Comparison of ENCODE assay signal across 9 cellular contexts in the genomic region with DNA sequence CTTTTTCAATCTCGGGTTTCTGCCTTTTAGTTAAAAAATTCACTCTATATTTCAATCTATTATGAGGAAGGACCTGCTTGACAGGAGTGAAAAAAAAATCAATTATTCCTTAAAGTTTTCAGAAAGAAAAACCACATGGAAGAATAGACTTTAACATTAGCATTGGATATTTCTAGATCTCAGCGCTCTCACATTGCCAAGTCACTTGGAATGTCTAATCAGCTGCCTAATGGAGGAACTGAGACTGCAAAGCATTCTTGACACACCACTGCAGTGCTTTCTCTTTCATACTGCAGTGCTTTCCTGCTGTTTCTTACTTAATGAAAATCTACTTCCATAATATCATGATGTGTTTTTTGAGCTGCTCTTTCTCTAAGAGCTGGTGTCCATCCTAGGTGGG. TPM values are rescaled to one million over a fixed set of nuclear protein-coding genes. Genes with fewer than 3 reads are reported as not detected.
DNase-seq lines count a peak whose midpoint lies in the region; ATAC-seq, FAIRE-seq and TF ChIP-seq lines count a peak whose summit lies in the region.
"Had no signal": no experiment of that assay in that cellular context is flagged by ENCODE, and none has a peak within 500 bp of the region (broad histone marks: within the 10 kb centered on the region; RNA-seq: fewer than 3 reads in every experiment).

No MANE protein-coding gene starts in this region.

- H3K27me3 ChIP-seq in K562 (ENCODE audit: control insufficient read depth in 2 of 2, insufficient read depth in 2 of 2, low read length in 2 of 2) (no peaks in the 10 kb centered on the region), mucosa of rectum (ENCODE audit: control insufficient read depth in 2 of 2, insufficient read depth in 2 of 2, low read length in 2 of 2) (no peaks in the 10 kb centered on the region)

- no peaks in the 10 kb centered on the region for H3K79me2 ChIP-seq in K562 (ENCODE audit: control insufficient read depth, insufficient read depth, low read length)

- H3K36me3 ChIP-seq in K562 (ENCODE audit: control insufficient read depth, insufficient read depth, low read length) (no peaks in the 10 kb centered on the region), mucosa of rectum (ENCODE audit: control insufficient read depth in 2 of 2, insufficient read depth in 2 of 2, low read length in 2 of 2) (no peaks in the 10 kb centered on the region)

- FAIRE-seq in GM19239 (lab: Jason Lieb, UNC) (peak; percentile 91), K562 (lab: Jason Lieb, UNC) (peak; percentile 26)
- FAIRE-seq: colon had no signal

- in situ Hi-C loops in K562 (cut with MboI), result loop anchor here (10.0 kb wide), 1 partner anchor 360 kb away; no protein-coding TSS in a partner anchor

- WGBS in K562 (ENCODE audit: insufficient coverage, low coverage, missing lambda C conversion rate), result 46% methylated on average over 2 of the region's 2 CpGs

- no peak for TF ChIP-seq CTCF in K562 (IDR thresholded peaks at IDR 0.05 in 2 of 3, conservative IDR thresholded peaks at IDR 0.05 in 1 of 3; ENCODE audit: insufficient read depth in 2 of 3, low read depth in 1 of 3, low read length in 3 of 3)

- CTCF ChIA-PET in K562 (lab: Yijun Ruan, JAX; ENCODE audit: low intra/inter-chr PET ratio), result no interaction called here

- peak overlapping the region; percentile 67; the same call in 1 of the 2 replicates for H2AFZ ChIP-seq in K562 (ENCODE audit: low read depth, low read length)

- peak overlapping the region; percentile 55; the same call in 1 of the 3 replicates for H3K27ac ChIP-seq in K562 (ENCODE audit: extremely low read depth, low read depth, low read length)
- H3K27ac ChIP-seq in mucosa of rectum (ENCODE audit: low read depth in 2 of 2, low read length in 2 of 2), result peak overlapping the region; percentile 37 to 64

- H3K9ac ChIP-seq in K562 (ENCODE audit: insufficient read depth in 1 of 2, low read depth in 2 of 2, low read length in 2 of 2) (no peak overlapping the region), mucosa of rectum (ENCODE audit: low read depth in 1 of 2, low read length in 2 of 2) (no peak overlapping the region)

- no peaks in the 10 kb centered on the region for H4K20me1 ChIP-seq in K562 (replicated peaks; ENCODE audit: control insufficient read depth, insufficient read depth, low read length)

- no TSS peak for BruUV-seq in K562 (replicated peaks; lab: Mats Ljungman, UMichigan)

- TF ChIP-seq POLR2A in K562 (conservative IDR thresholded peaks at IDR 0.05), result no peak

- intact Hi-C loops in K562 (cut with micrococcal nuclease), result loop anchor here (5.0 kb wide), 1 partner anchor 57 kb away; a partner anchor contains a TSS

- no peaks in the 10 kb centered on the region for H3K9me1 ChIP-seq in K562 (ENCODE audit: control insufficient read depth, insufficient read depth, low read length)

- H3K4me1 ChIP-seq in K562 (replicated peaks in 1 of 2; ENCODE audit: control insufficient read depth in 2 of 2, insufficient read depth in 2 of 2, low read length in 2 of 2), result peaks cover 43 to 47% of the 10 kb centered on the region in 2 experiments
- peaks cover 7 to 25% of the 10 kb centered on the region in 2 donors for H3K4me1 ChIP-seq in mucosa of rectum (ENCODE audit: control insufficient read depth in 2 of 2, insufficient read depth in 2 of 2, low read length in 2 of 2)

- H3K9me3 ChIP-seq in K562 (replicated peaks; ENCODE audit: control insufficient read depth, insufficient read depth, low read depth, low read length) (peaks cover 5% of the 10 kb centered on the region; the same call in 1 of the 2 replicates), mucosa of rectum (ENCODE audit: control insufficient read depth in 2 of 2, low read length in 2 of 2) (no peaks in the 10 kb centered on the region)

- no peak for TF ChIP-seq RAD21 in K562 (CRISPR knock-in tag; conservative IDR thresholded peaks at IDR 0.05 in 1 of 2, IDR thresholded peaks at IDR 0.05 in 1 of 2)

- peak; percentile 70 for DNase-seq in AG20443 (ENCODE audit: low spot score)
- DNase-seq in GM19239 (ENCODE audit: insufficient read length, low spot score), result no peak
- DNase-seq in K562 (ENCODE audit: extremely low read depth in 1 of 4, low spot score in 3 of 4), result peak in 1 of 4 experiments; percentile 37
- no peak for DNase-seq in HuH-7 (ENCODE audit: low spot score)
- no peak for DNase-seq in LoVo (ENCODE audit: low spot score)
- DNase-seq in NCI-H2227 (lab: John Stamatoyannopoulos, UW; ENCODE audit: unreplicated experiment), result no peak

- ATAC-seq in HG03354 (IDR thresholded peaks at IDR 0.05; ENCODE audit: poor library complexity, severe bottlenecking, unreplicated experiment) (peak; percentile 62), K562 (peak; percentile 30)

- POLR2A ChIA-PET in K562 (lab: Yijun Ruan, JAX), result interaction anchor here (0.5 to 1.0 kb wide), 4 partner anchors 11 to 648 kb away, joined by 3 to 4 read pairs (median 3); no protein-coding TSS in a partner anchor

- no peak overlapping the region for H3K4me3 ChIP-seq in K562
- H3K4me3 ChIP-seq in mucosa of rectum (ENCODE audit: low read length in 2 of 2), result peak overlapping the region in 1 of 2 donors; percentile 11

- TF ChIP-seq EP300 in K562 (IDR thresholded peaks at IDR 0.05; ENCODE audit: low read length), result no peak

- H3K4me2 ChIP-seq in K562 (ENCODE audit: insufficient read depth, low read length), result no peak overlapping the region

TF ChIP-seq in K562, 482 proteins besides CTCF, POLR2A, EP300 and RAD21 (continues in another document):
- TF ChIP-seq THRAP3 (IDR thresholded peaks at IDR 0.05; ENCODE audit: borderline replicate concordance), result no peak
- TF ChIP-seq, protein P1, sequence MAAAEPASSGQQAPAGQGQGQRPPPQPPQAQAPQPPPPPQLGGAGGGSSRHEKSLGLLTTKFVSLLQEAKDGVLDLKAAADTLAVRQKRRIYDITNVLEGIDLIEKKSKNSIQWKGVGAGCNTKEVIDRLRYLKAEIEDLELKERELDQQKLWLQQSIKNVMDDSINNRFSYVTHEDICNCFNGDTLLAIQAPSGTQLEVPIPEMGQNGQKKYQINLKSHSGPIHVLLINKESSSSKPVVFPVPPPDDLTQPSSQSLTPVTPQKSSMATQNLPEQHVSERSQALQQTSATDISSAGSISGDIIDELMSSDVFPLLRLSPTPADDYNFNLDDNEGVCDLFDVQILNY (CRISPR knock-in tag; IDR thresholded peaks at IDR 0.05), result no peak
- no peak for TF ChIP-seq CBFB (CRISPR knock-in tag; IDR thresholded peaks at IDR 0.05)
- TF ChIP-seq HMG20B (CRISPR knock-in tag; IDR thresholded peaks at IDR 0.05), result no peak
- no peak for TF ChIP-seq NRF1 (conservative IDR thresholded peaks at IDR 0.05 in 1 of 2, IDR thresholded peaks at IDR 0.05 in 1 of 2)
- TF ChIP-seq FOXJ3 (CRISPR knock-in tag; IDR thresholded peaks at IDR 0.05), result no peak
- TF ChIP-seq, protein P2, sequence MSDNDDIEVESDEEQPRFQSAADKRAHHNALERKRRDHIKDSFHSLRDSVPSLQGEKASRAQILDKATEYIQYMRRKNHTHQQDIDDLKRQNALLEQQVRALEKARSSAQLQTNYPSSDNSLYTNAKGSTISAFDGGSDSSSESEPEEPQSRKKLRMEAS (CRISPR knock-in tag; IDR thresholded peaks at IDR 0.05), result no peak

RNA-seq across cellular contexts. Expression of a gene that starts 20.4 kb away (rescaled TPM):
- total RNA-seq in K562 (2011; cell fraction: chromatin; rRNA removed; ENCODE audit: low replicate concordance), result 257 and 369 TPM in 2 replicates
- total RNA-seq in K562 (2011; cell fraction: nucleolus; rRNA removed), result 237 and 246 TPM in 2 replicates
- 205 and 228 TPM in 2 replicates for total RNA-seq in K562 (2011; cell fraction: nucleoplasm; rRNA removed)
- total RNA-seq in K562 (2014; rRNA removed) (245 and 270 TPM in 2 replicates), K562 (2014; rRNA removed; fragmentation: Illumina TruSeq; extraction: Trizol) (211 and 223 TPM in 2 replicates), K562 (2015; rRNA removed; fragmentation: Illumina TruSeq; extraction: Trizol) (250 and 258 TPM in 2 replicates), K562 (2021) (187 and 202 TPM in 2 replicates)
- polyA plus RNA-seq in K562 (2011; rRNA removed) (262 and 272 TPM in 2 replicates), K562 (2014; fragmentation: Illumina TruSeq; extraction: Trizol) (222 and 263 TPM in 2 replicates), K562 (2014; fragmentation: Nextera tagmentation; extraction: Ambion mirVana) (100 to 1,000 TPM in 1 of 2 experiments, 10 to 100 TPM in 1; 76.1 to 141 TPM), K562 (2014; rRNA removed) (238 and 264 TPM in 2 replicates)
- polyA plus RNA-seq in K562 (2011; cell fraction: cytosol; rRNA removed), result 181 and 231 TPM in 2 replicates
- polyA plus RNA-seq in K562 (2011; cell fraction: nucleus; rRNA removed), result 455 and 511 TPM in 2 replicates
- 160 and 166 TPM in 2 replicates for polyA plus RNA-seq in K562 (2012)
- 320 and 341 TPM in 2 replicates for polyA minus RNA-seq in K562 (2011; rRNA and poly(A)+ RNA removed)
- polyA minus RNA-seq in K562 (2011; cell fraction: cytosol; rRNA and poly(A)+ RNA removed), result 122 and 130 TPM in 2 replicates
- polyA minus RNA-seq in K562 (2011; cell fraction: nucleus; rRNA and poly(A)+ RNA removed), result 198 and 295 TPM in 2 replicates

RNA-seq across cellular contexts. Expression of a gene that starts 57.0 kb away (rescaled TPM):
- 9.3 and 9.5 TPM in 2 replicates for total RNA-seq in K562 (2011; cell fraction: chromatin; rRNA removed; ENCODE audit: low replicate concordance)
- 12.0 and 12.5 TPM in 2 replicates for total RNA-seq in K562 (2011; cell fraction: nucleolus; rRNA removed)
- total RNA-seq in K562 (2011; cell fraction: nucleoplasm; rRNA removed), result 13.9 and 16.5 TPM in 2 replicates
- 3.0 and 3.7 TPM in 2 replicates for total RNA-seq in K562 (2014; rRNA removed)
- 4.3 and 4.7 TPM in 2 replicates for total RNA-seq in K562 (2014; rRNA removed; fragmentation: Illumina TruSeq; extraction: Trizol)
- total RNA-seq in K562 (2015; rRNA removed; fragmentation: Illumina TruSeq; extraction: Trizol), result 2.9 and 3.2 TPM in 2 replicates
- total RNA-seq in K562 (2021), result 5.4 and 7.1 TPM in 2 replicates
- polyA plus RNA-seq in K562 (2011; rRNA removed), result 10.2 and 15.4 TPM in 2 replicates
- 12.7 and 14.5 TPM in 2 replicates for polyA plus RNA-seq in K562 (2011; cell fraction: cytosol; rRNA removed)
- polyA plus RNA-seq in K562 (2011; cell fraction: nucleus; rRNA removed), result 5.0 and 7.7 TPM in 2 replicates
- polyA plus RNA-seq in K562 (2012), result 4.1 and 5.7 TPM in 2 replicates
- 4.3 and 5.1 TPM in 2 replicates for polyA plus RNA-seq in K562 (2014; fragmentation: Illumina TruSeq; extraction: Trizol)
- 1 to 10 TPM; 1.4 TPM for polyA plus RNA-seq in K562 (2014; fragmentation: Nextera tagmentation; extraction: Ambion mirVana)
- polyA plus RNA-seq in K562 (2014; rRNA removed), result 3.5 and 3.8 TPM in 2 replicates
- 13.6 and 19.4 TPM in 2 replicates for polyA minus RNA-seq in K562 (2011; rRNA and poly(A)+ RNA removed)
- polyA minus RNA-seq in K562 (2011; cell fraction: cytosol; rRNA and poly(A)+ RNA removed), result 7.9 and 11.4 TPM in 2 replicates
- polyA minus RNA-seq in K562 (2011; cell fraction: nucleus; rRNA and poly(A)+ RNA removed), result 4.6 and 9.8 TPM in 2 replicates
